ENCODE assay signal across 2 cellular contexts in genomic region chr17:63354251-63354650, GRCh38.
TF ChIP-seq lines count a peak whose summit lies in the region.

No MANE protein-coding gene starts in this region.

TF ChIP-seq in SK-N-SH, 30 proteins besides CTCF, POLR2A, EP300 and RAD21 (continued from another document):
- TF ChIP-seq ZBTB33 (IDR thresholded peaks at IDR 0.05; ENCODE audit: borderline replicate concordance, low read depth), result no peak
- peak; percentile 5; the same call in 1 of the 2 replicates for TF ChIP-seq NFIC (IDR thresholded peaks at IDR 0.05; ENCODE audit: borderline replicate concordance)
- TF ChIP-seq RCOR1 (IDR thresholded peaks at IDR 0.05; ENCODE audit: low read length), result no peak
- no peak for TF ChIP-seq GATA2 (CRISPR knock-in tag; IDR thresholded peaks at IDR 0.05)
- TF ChIP-seq, protein P1, sequence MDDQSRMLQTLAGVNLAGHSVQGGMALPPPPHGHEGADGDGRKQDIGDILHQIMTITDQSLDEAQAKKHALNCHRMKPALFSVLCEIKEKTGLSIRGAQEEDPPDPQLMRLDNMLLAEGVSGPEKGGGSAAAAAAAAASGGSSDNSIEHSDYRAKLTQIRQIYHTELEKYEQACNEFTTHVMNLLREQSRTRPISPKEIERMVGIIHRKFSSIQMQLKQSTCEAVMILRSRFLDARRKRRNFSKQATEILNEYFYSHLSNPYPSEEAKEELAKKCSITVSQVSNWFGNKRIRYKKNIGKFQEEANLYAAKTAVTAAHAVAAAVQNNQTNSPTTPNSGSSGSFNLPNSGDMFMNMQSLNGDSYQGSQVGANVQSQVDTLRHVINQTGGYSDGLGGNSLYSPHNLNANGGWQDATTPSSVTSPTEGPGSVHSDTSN (IDR thresholded peaks at IDR 0.05), result 0 out of 2 replicates have a peak, but pooled peaks have one; percentile 17
TF ChIP-seq in SK-N-SH: peak in this region for 2.

TF ChIP-seq in SK-N-SH treated with all-trans-retinoic acid at 6 μM for 48 hours, 23 proteins besides CTCF, POLR2A, EP300 and RAD21 (continued from another document):
- TF ChIP-seq, protein P2, sequence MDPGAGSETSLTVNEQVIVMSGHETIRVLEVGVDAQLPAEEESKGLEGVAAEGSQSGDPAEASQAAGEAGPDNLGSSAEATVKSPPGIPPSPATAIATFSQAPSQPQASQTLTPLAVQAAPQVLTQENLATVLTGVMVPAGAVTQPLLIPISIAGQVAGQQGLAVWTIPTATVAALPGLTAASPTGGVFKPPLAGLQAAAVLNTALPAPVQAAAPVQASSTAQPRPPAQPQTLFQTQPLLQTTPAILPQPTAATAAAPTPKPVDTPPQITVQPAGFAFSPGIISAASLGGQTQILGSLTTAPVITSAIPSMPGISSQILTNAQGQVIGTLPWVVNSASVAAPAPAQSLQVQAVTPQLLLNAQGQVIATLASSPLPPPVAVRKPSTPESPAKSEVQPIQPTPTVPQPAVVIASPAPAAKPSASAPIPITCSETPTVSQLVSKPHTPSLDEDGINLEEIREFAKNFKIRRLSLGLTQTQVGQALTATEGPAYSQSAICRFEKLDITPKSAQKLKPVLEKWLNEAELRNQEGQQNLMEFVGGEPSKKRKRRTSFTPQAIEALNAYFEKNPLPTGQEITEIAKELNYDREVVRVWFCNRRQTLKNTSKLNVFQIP (CRISPR knock-in tag; IDR thresholded peaks at IDR 0.05; ENCODE audit: borderline replicate concordance, low read depth), result no peak
- TF ChIP-seq BACH2 (CRISPR knock-in tag; IDR thresholded peaks at IDR 0.05; ENCODE audit: borderline replicate concordance) (no peak), ZFP30 (CRISPR knock-in tag; IDR thresholded peaks at IDR 0.05) (no peak), ZNF565 (CRISPR knock-in tag; conservative IDR thresholded peaks at IDR 0.05; ENCODE audit: low read depth) (no peak), TOX (CRISPR knock-in tag; IDR thresholded peaks at IDR 0.05; ENCODE audit: borderline replicate concordance) (no peak), ZNF8 (CRISPR knock-in tag; IDR thresholded peaks at IDR 0.05) (no peak), SNAI2 (CRISPR knock-in tag; IDR thresholded peaks at IDR 0.05) (no peak), ZNF70 (CRISPR knock-in tag; IDR thresholded peaks at IDR 0.05) (no peak), RARB (CRISPR knock-in tag; IDR thresholded peaks at IDR 0.05) (no peak), PPARA (CRISPR knock-in tag; IDR thresholded peaks at IDR 0.05; ENCODE audit: borderline replicate concordance) (no peak), ISL1 (CRISPR knock-in tag; IDR thresholded peaks at IDR 0.05) (no peak), OSR1 (CRISPR knock-in tag; IDR thresholded peaks at IDR 0.05) (no peak)
